ENCODE assay signal across 9 cellular contexts in genomic region chr9:101458955-101459631, GRCh38. TPM values are rescaled to one million over a fixed set of nuclear protein-coding genes. Genes with fewer than 3 reads are reported as not detected.
DNase-seq lines count a peak whose midpoint lies in the region; ATAC-seq and TF ChIP-seq lines count a peak whose summit lies in the region.
"Had no signal": no experiment of that assay in that cellular context is flagged by ENCODE, and none has a peak within 500 bp of the region (broad histone marks: within the 10 kb centered on the region; RNA-seq: fewer than 3 reads in every experiment).

No MANE protein-coding gene starts in this region.

- DNase-seq in ELF-1 (ENCODE audit: low read depth, low spot score) (peak; percentile 74), NCI-H446 treated with DMSO at 0.1 percent for 48 hours (lab: John Stamatoyannopoulos, UW) (peak; percentile 56), heart right ventricle (peak in 1 of 2 donors; percentile 23), retina (peak; percentile 28), activated gamma-delta T cell (lab: John Stamatoyannopoulos, UW) (no peak)
- DNase-seq in activated naive CD8-positive, alpha-beta T cell treated with anti-CD3 and anti-CD28 coated beads, Interleukin-2, amount 50 U/mL, for 24 hours = peak; percentile 2

- H3K4me3 ChIP-seq in heart right ventricle = no peak overlapping the region

- WGBS in heart right ventricle, 2 donors = 38 to 46% methylated on average over 9 of the region's 9 CpGs

- intact Hi-C loops in heart right ventricle (cut with DNase I) = loop anchor here in 7 of 10 donors (1.0 to 2.0 kb wide), 3 partner anchors 70 to 72 kb away; no protein-coding TSS in a partner anchor

- H3K27ac ChIP-seq in heart right ventricle = no peak overlapping the region

- no peaks in the 10 kb centered on the region for H3K36me3 ChIP-seq in heart right ventricle

- peak; percentile 47 to 86 (median 72) for TF ChIP-seq CTCF in heart right ventricle (IDR thresholded peaks at IDR 0.05)

- H3K4me1 Mint-ChIP-seq in activated naive CD8-positive, alpha-beta T cell treated with anti-CD3 and anti-CD28 coated beads, Interleukin-2, amount 50 U/mL, for 24 hours = no peaks in the 10 kb centered on the region

- no peaks in the 10 kb centered on the region for H3K9me3 ChIP-seq in heart right ventricle

- peaks cover 11% of the 10 kb centered on the region for H3K27me3 Mint-ChIP-seq in activated naive CD8-positive, alpha-beta T cell treated with anti-CD3 and anti-CD28 coated beads, Interleukin-2, amount 50 U/mL, for 24 hours

- no peaks in the 10 kb centered on the region for H3K4me1 ChIP-seq in heart right ventricle

- no peak overlapping the region for H3K27ac Mint-ChIP-seq in activated naive CD8-positive, alpha-beta T cell treated with anti-CD3 and anti-CD28 coated beads, Interleukin-2, amount 50 U/mL, for 24 hours

- no peak overlapping the region for H3K4me3 Mint-ChIP-seq in activated naive CD8-positive, alpha-beta T cell treated with anti-CD3 and anti-CD28 coated beads, Interleukin-2, amount 50 U/mL, for 24 hours

- H3K36me3 Mint-ChIP-seq in activated naive CD8-positive, alpha-beta T cell treated with anti-CD3 and anti-CD28 coated beads, Interleukin-2, amount 50 U/mL, for 24 hours (ENCODE audit: low read depth) = no peaks in the 10 kb centered on the region

- no peaks in the 10 kb centered on the region for H3K9me3 Mint-ChIP-seq in activated naive CD8-positive, alpha-beta T cell treated with anti-CD3 and anti-CD28 coated beads, Interleukin-2, amount 50 U/mL, for 24 hours

- peaks cover 0 to 6% (median 0%) of the 10 kb centered on the region in 7 donors for H3K27me3 ChIP-seq in heart right ventricle

- ATAC-seq in GM19468 (IDR thresholded peaks at IDR 0.05; ENCODE audit: extremely low read depth, unreplicated experiment) (peak; percentile 82), HG03460 (IDR thresholded peaks at IDR 0.05; ENCODE audit: unreplicated experiment) (peak; percentile 93), heart right ventricle (peak; percentile 63 to 89 (median 79))
- ATAC-seq in activated naive CD8-positive, alpha-beta T cell treated with anti-CD3 and anti-CD28 coated beads, Interleukin-2, amount 50 U/mL, for 24 hours = peak; percentile 82

RNA-seq across cellular contexts. Expression of gene ALDOB, which starts 23.5 kb away (rescaled TPM):
- total RNA-seq in heart right ventricle = 1 to 10 TPM in 1 of 10 donors, under 1 TPM in 7, not detected in 2; 0.19 to 1.4 (median 0.46) TPM
- under 1 TPM; 0.17 to 0.44 TPM for polyA plus RNA-seq in heart right ventricle
- total RNA-seq: temporal lobe had no signal
